8 cellular contexts compared by ENCODE assay signal in genomic region chr4:41214158-41215146, GRCh38. TPM values are rescaled to one million over a fixed set of nuclear protein-coding genes. Genes with fewer than 3 reads are reported as not detected.
DNase-seq lines count a peak whose midpoint lies in the region; TF ChIP-seq lines count a peak whose summit lies in the region.

Gene APBB2 (minus strand): TSS chr4:41214542. CDS start chr4:41033254, 181,288 bp downstream.

- no peaks in the 10 kb centered on the region for H3K4me1 ChIP-seq in ovary (ENCODE audit: insufficient read depth)

- 3% methylated on average over 65 to 75 of the region's 75 CpGs for WGBS in ovary, 3 donors

- no peaks in the 10 kb centered on the region for H3K27me3 ChIP-seq in ovary

- DNase-seq in GM04504 (ENCODE audit: low read depth): peak; percentile 94
- peak; percentile 75 for DNase-seq in GOT3 (lab: John Stamatoyannopoulos, UW)
- DNase-seq in LHCN-M2 (ENCODE audit: low read depth): peak; percentile 97
- DNase-seq in RKO (ENCODE audit: low spot score): peak; percentile 95
- DNase-seq in amniotic epithelial cell (ENCODE audit: low read depth): peak; percentile 96
- peak; percentile 95 for DNase-seq in cardiac septum (ENCODE audit: low spot score)
- peak; percentile 95 to 97 (median 96) for DNase-seq in ovary
- no peak for DNase-seq in activated gamma-delta T cell treated with Interleukin-2 at 50 U/mL for 16 hours

- H3K36me3 ChIP-seq in ovary: no peaks in the 10 kb centered on the region

- H3K27ac ChIP-seq in ovary: peak within 1 kb of the TSS; percentile 53 to 66

- H3K9me3 ChIP-seq in ovary: no peaks in the 10 kb centered on the region

- H3K4me3 ChIP-seq in ovary: peak within 1 kb of the TSS; percentile 82

- peak; percentile 58 to 95 (median 60) for TF ChIP-seq CTCF in ovary (IDR thresholded peaks at IDR 0.05)

- intact Hi-C loops in cardiac septum (cut with DNase I): loop anchor here (2.0 to 5.0 kb wide), 3 partner anchors 72 to 288 kb away; no protein-coding TSS in a partner anchor
- intact Hi-C loops in ovary (cut with DNase I): loop anchor here in 3 of 4 donors (2.0 to 10.0 kb wide), 6 partner anchors 90 to 288 kb away; no protein-coding TSS in a partner anchor

- TF ChIP-seq POLR2A in ovary (IDR thresholded peaks at IDR 0.05): peak; percentile 68

- no peak for TF ChIP-seq EP300 in ovary (IDR thresholded peaks at IDR 0.05)

RNA-seq across cellular contexts. Expression of gene APBB2, which starts in this region (rescaled TPM):
- 109 and 112 TPM in 2 replicates for total RNA-seq in LHCN-M2 (2014; rRNA removed)
- polyA plus RNA-seq in LHCN-M2 (2012): 42.0 TPM
- total RNA-seq in cardiac septum: 35.2 TPM
- total RNA-seq in ovary: 100 to 1,000 TPM in 4 of 7 donors, 10 to 100 TPM in 3; 73.4 to 163 (median 101) TPM
- 10 to 100 TPM; 30.9 to 76.7 TPM for polyA plus RNA-seq in ovary
